8 cellular contexts compared by ENCODE assay signal in the genomic region with DNA sequence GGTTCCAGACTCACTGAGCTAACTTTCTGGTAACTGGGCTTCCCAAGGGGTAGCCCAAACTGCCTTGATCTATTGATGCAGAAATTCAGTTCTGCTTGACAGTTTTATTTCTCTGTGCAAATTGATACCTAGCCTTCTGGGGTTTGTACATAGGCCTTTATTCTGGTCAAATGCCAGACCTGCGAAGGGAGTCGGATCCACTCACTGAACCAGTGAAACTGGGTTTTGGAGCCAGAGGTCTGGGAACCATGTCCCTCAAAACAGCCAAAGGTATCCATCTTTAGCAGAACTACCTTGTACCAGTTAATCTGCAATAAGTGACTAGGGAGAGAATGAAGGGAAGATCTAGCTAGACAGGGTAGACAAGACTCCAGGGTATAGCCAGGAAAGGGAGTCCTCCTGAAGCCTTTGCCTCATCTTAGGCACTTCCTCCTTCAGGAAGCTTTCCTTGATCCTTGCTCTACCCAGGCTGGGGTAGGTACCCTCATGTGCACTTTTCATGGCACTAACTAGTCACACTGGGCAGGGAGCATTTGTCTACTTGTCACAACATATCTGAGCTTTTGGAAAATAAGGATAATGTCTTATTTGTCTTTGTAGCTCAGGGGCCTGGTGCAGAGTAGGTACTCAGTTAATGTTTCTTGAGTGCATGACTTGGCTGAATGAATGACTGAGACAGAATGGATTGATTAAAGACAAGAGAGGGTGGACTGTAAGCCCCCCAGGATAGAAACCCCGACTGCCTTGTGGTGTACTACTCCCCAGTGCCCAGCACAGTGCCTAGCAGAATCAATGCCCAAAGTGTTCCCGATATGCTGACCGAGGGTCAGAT. TPM values are rescaled to one million over a fixed set of nuclear protein-coding genes. Genes with fewer than 3 reads are reported as not detected.
DNase-seq lines count a peak whose midpoint lies in the region; ATAC-seq and TF ChIP-seq lines count a peak whose summit lies in the region.

No MANE protein-coding gene starts in this region.

- no peak for ATAC-seq in GM19452 (IDR thresholded peaks at IDR 0.05; ENCODE audit: unreplicated experiment)
- no peak for ATAC-seq in GM19395 (IDR thresholded peaks at IDR 0.05; ENCODE audit: unreplicated experiment)

- no peak for TF ChIP-seq CTCF in WI38 (IDR thresholded peaks at IDR 0.05; ENCODE audit: low read depth, low read length)
- no peak for TF ChIP-seq CTCF in fibroblast of villous mesenchyme (IDR thresholded peaks at IDR 0.05; ENCODE audit: insufficient read depth, low read depth, low read length)
- no peak for TF ChIP-seq CTCF in retinal pigment epithelial cell (conservative IDR thresholded peaks at IDR 0.05; ENCODE audit: low read depth, low read length)

- H3K36me3 ChIP-seq in ES-I3 (ENCODE audit: insufficient read depth, low read length) = no peaks in the 10 kb centered on the region; the same call in 1 of the 2 replicates

- H3K9me3 ChIP-seq in ES-I3 (ENCODE audit: control insufficient read depth, insufficient read depth, low read length) = no peaks in the 10 kb centered on the region

- peak overlapping the region; percentile 92; the same call in 1 of the 2 replicates for H3K9ac ChIP-seq in ES-I3 (ENCODE audit: low read depth, low read length)

- DNase-seq in fibroblast of villous mesenchyme (ENCODE audit: low read depth) (no peak), retinal pigment epithelial cell (ENCODE audit: low read depth) (no peak), NCI-H82 (lab: John Stamatoyannopoulos, UW) (no peak), KG1 (lab: John Stamatoyannopoulos, UW) (no peak)

- peak overlapping the region; percentile 85 for H3K4me3 ChIP-seq in WI38 (ENCODE audit: low read depth, low read length)
- peak overlapping the region; percentile 91 for H3K4me3 ChIP-seq in fibroblast of villous mesenchyme (ENCODE audit: low read depth, low read length)
- peak overlapping the region; percentile 89 for H3K4me3 ChIP-seq in retinal pigment epithelial cell (ENCODE audit: low read length)

- H3K4me1 ChIP-seq in ES-I3 (ENCODE audit: insufficient read depth, low read length) = peaks cover 7% of the 10 kb centered on the region

RNA-seq across cellular contexts. Expression of a gene that starts 1.4 kb away (rescaled TPM):
- total RNA-seq in fibroblast of villous mesenchyme = 19.9 and 23.8 TPM in 2 replicates

RNA-seq across cellular contexts. Expression of a gene that starts 6.3 kb away (rescaled TPM):
- 41.6 and 42.3 TPM in 2 replicates for total RNA-seq in fibroblast of villous mesenchyme

RNA-seq across cellular contexts. Expression of a gene that starts 20.8 kb away (rescaled TPM):
- 18.7 and 28.1 TPM in 2 replicates for total RNA-seq in fibroblast of villous mesenchyme
